Comparison of ENCODE assay signal across 20 cellular contexts in genomic region chr6:49923826-49924225, GRCh38.
DNase-seq lines count a peak whose midpoint lies in the region; ATAC-seq and TF ChIP-seq lines count a peak whose summit lies in the region.
"Had no signal": no experiment of that assay in that cellular context is flagged by ENCODE, and none has a peak within 500 bp of the region (broad histone marks: within the 10 kb centered on the region; RNA-seq: fewer than 3 reads in every experiment).

No MANE protein-coding gene starts in this region.

- H3K4me1 ChIP-seq in iPS DF 6.9 (ENCODE audit: control insufficient read depth, insufficient read depth, low read length), result no peaks in the 10 kb centered on the region
- H3K4me1 ChIP-seq: stomach, upper lobe of right lung had no signal

- no peaks in the 10 kb centered on the region for H3K9me3 ChIP-seq in iPS DF 6.9 (ENCODE audit: control insufficient read depth, insufficient read depth, low read length)
- H3K9me3 ChIP-seq: stomach, upper lobe of right lung had no signal

- TF ChIP-seq CTCF in GM12873 (IDR thresholded peaks at IDR 0.05; ENCODE audit: insufficient read depth, low read depth, low read length, missing control alignments), result peak; percentile 7

- ATAC-seq in GM21367 (IDR thresholded peaks at IDR 0.05; ENCODE audit: unreplicated experiment), result no peak
- no peak for ATAC-seq in HG02884 (IDR thresholded peaks at IDR 0.05; ENCODE audit: unreplicated experiment)
- ATAC-seq: activated T-cell treated with anti-CD3 and anti-CD28 coated beads, Interleukin-2, amount 50 U/mL, for 4 hours; esophagus mucosa; HCT116; upper lobe of right lung had no signal

- H3K4me3 ChIP-seq in iPS DF 6.9 (ENCODE audit: low read length), result no peak overlapping the region
- H3K4me3 ChIP-seq: stomach, upper lobe of right lung had no signal

- H3K36me3 ChIP-seq in iPS DF 6.9 (ENCODE audit: control insufficient read depth, insufficient read depth, low read length), result no peaks in the 10 kb centered on the region
- H3K36me3 ChIP-seq: brain microvascular endothelial cell, stomach, upper lobe of right lung had no signal

- WGBS in iPS DF 6.9 (ENCODE audit: insufficient coverage, insufficient read length), result no CpG with 5 or more reads among the region's 3 CpGs

- H3K27ac ChIP-seq in iPS DF 6.9 (ENCODE audit: low read length), result no peak overlapping the region
- H3K27ac ChIP-seq: brain microvascular endothelial cell, C4-2B, stomach, upper lobe of right lung had no signal

- peak; percentile 11 for DNase-seq in DMS53 (lab: John Stamatoyannopoulos, UW)
- no peak for DNase-seq in DMS53 treated with DMSO at 0.1 percent for 48 hours (lab: John Stamatoyannopoulos, UW; ENCODE audit: unreplicated experiment)
- DNase-seq in NCI-H69 (lab: John Stamatoyannopoulos, UW), result peak; percentile 86
- DNase-seq in iPS DF 6.9 (ENCODE audit: low read depth, low spot score), result peak; percentile 52
- no peak for DNase-seq in stimulated activated CD4-positive, alpha-beta T cell treated with anti-CD3 and anti-CD28 coated beads, Interleukin-2, amount 100 ng/mL, for 24 hours
- DNase-seq: 8988T; activated CD4-positive, alpha-beta memory T cell treated with anti-CD3 and anti-CD28 coated beads for 36 hours; activated naive CD8-positive, alpha-beta T cell treated with anti-CD3 and anti-CD28 coated beads, Interleukin-2, amount 10 ng/mL, durations not matched to agents 7 days and 5 days; activated T-cell treated with anti-CD3 and anti-CD28 coated beads, Interleukin-2, amount 50 U/mL, for 4 hours; brain microvascular endothelial cell; DMS79 treated with DMSO at 0.1 percent for 48 hours; NCI-H1048; stomach; upper lobe of right lung had no signal

- no peaks in the 10 kb centered on the region for H3K27me3 ChIP-seq in iPS DF 6.9 (ENCODE audit: control insufficient read depth, insufficient read depth, low read length)
- H3K27me3 ChIP-seq: brain microvascular endothelial cell, stomach, upper lobe of right lung had no signal

Comparison
In these comparisons a context has a peak if more than half of its experiments do, and no peak if none do; other contexts are left out.
1. DNase-seq: peak in DMS53 (single experiment), NCI-H69 (single experiment) and iPS DF 6.9 (single experiment); none in DMS53 treated with DMSO at 0.1 percent for 48 hours (single experiment) and stimulated activated CD4-positive, alpha-beta T cell treated with anti-CD3 and anti-CD28 coated beads, Interleukin-2, amount 100 ng/mL, for 24 hours (0 of 2).